ENCODE assay signal across 19 cellular contexts in the genomic region with DNA sequence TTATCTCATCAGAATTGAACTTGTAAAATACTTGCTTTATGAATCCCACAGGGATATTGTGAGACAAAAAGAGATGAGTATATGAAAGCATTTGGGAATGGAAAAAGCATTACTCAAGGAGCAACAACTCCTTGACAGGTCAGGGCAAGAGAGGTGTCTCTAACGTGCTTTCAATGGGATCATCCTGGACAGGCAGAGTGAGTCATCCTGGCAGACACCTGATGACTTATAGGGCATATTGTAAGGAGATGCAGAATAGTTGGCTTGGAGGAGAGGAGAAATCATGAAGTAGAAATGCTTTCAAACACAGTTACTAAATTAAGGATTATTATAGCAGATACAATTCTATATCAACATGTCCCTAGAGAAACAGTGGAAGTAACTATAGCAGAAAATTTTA.
DNase-seq lines count a peak whose midpoint lies in the region; ATAC-seq and TF ChIP-seq lines count a peak whose summit lies in the region.
"Had no signal": no experiment of that assay in that cellular context is flagged by ENCODE, and none has a peak within 500 bp of the region (broad histone marks: within the 10 kb centered on the region; RNA-seq: fewer than 3 reads in every experiment).

No MANE protein-coding gene starts in this region.

- H4K91ac ChIP-seq in IMR-90 (ENCODE audit: insufficient read depth, low read depth, low read length), result peak overlapping the region; percentile 43

- no peak overlapping the region for H3K56ac ChIP-seq in IMR-90 (ENCODE audit: extremely low read depth, insufficient read depth, low read length)

- CTCF ChIA-PET in IMR-90 (lab: Yijun Ruan, JAX), result no interaction called here

- H3K4me2 ChIP-seq in IMR-90 (ENCODE audit: low read depth, low read length), result no peak overlapping the region
- H3K4me2 ChIP-seq: PC-9 had no signal

- peaks cover 11% of the 10 kb centered on the region for H3K4me1 ChIP-seq in IMR-90 (ENCODE audit: control insufficient read depth, insufficient read depth, low read length)
- H3K4me1 ChIP-seq in testis, result no peaks in the 10 kb centered on the region

- POLR2A ChIA-PET in IMR-90 (lab: Charles Lee; ENCODE audit: unreplicated experiment), result no interaction called here

- ATAC-seq in IMR-90 (ENCODE audit: low read depth) (no peak), natural killer cell (no peak), GM21723 (IDR thresholded peaks at IDR 0.05; ENCODE audit: unreplicated experiment) (no peak)
- ATAC-seq: stimulated activated effector memory CD8-positive, alpha-beta T cell treated with anti-CD3 and anti-CD28 coated beads, Interleukin-12 subunit alpha, Interleukin-12 subunit beta, amount 100 ng/mL, for 72 hours had no signal

- H2AK9ac ChIP-seq in IMR-90 (replicated peaks; ENCODE audit: low read depth, low read length, poor library complexity), result no peak overlapping the region

- H3K4me3 Mint-ChIP-seq in neural crest cell, result no peak overlapping the region
- H3K4me3 Mint-ChIP-seq in natural killer cell, result no peak overlapping the region
- H3K4me3 Mint-ChIP-seq: CD8-positive, alpha-beta memory T cell; stimulated activated effector memory CD8-positive, alpha-beta T cell treated with anti-CD3 and anti-CD28 coated beads, Interleukin-12 subunit alpha, Interleukin-12 subunit beta, amount 100 ng/mL, for 72 hours had no signal

- peak overlapping the region; percentile 84 for H3K14ac ChIP-seq in IMR-90 (replicated peaks; ENCODE audit: low read depth, low read length)

- no peak overlapping the region for H3K9ac ChIP-seq in IMR-90 (ENCODE audit: low read depth, low read length)

- peak overlapping the region; percentile 83; the same call in 1 of the 2 replicates for H2BK20ac ChIP-seq in IMR-90 (ENCODE audit: low read depth, low read length)

- peak overlapping the region; percentile 47; the same call in 1 of the 2 replicates for H3K18ac ChIP-seq in IMR-90 (ENCODE audit: low read depth, low read length)

- H3K27me3 ChIP-seq in IMR-90 (ENCODE audit: control insufficient read depth, insufficient read depth, low read length), result no peaks in the 10 kb centered on the region
- H3K27me3 ChIP-seq in brain microvascular endothelial cell (replicated peaks), result no peaks in the 10 kb centered on the region
- no peaks in the 10 kb centered on the region for H3K27me3 ChIP-seq in testis
- H3K27me3 ChIP-seq: tibial artery had no signal

- H4K20me1 ChIP-seq in IMR-90 (ENCODE audit: insufficient read depth, low read length), result no peaks in the 10 kb centered on the region

- intact Hi-C loops in IMR-90 (cut with micrococcal nuclease) (loop anchor here (5.0 kb wide), 1 partner anchor 39 kb away; no protein-coding TSS in a partner anchor), testis (cut with DNase I; ENCODE audit: low total_unique reads) (no loop called here), natural killer cell (cut with micrococcal nuclease) (no loop called here)

- WGBS in IMR-90 (ENCODE audit: extremely low coverage in 2 of 2, insufficient read length in 1 of 2), 2 experiments, result 10% methylated on average over 1 of the region's 1 CpG; no CpG with 5 or more reads in 1 of the 2 experiments
- 71 to 100% methylated on average over 1 of the region's 1 CpG for WGBS in testis, 2 donors

- BruUV-seq in IMR-90 (replicated peaks; lab: Mats Ljungman, UMichigan), result no TSS peak

- H3K27me3 Mint-ChIP-seq in neural crest cell (ENCODE audit: low read depth) (no peaks in the 10 kb centered on the region), natural killer cell (ENCODE audit: low read depth in 2 of 2) (peaks cover 4 to 9% of the 10 kb centered on the region in 2 donors)

- peak overlapping the region; percentile 34 for H2AFZ ChIP-seq in IMR-90 (replicated peaks; ENCODE audit: low read length, poor library complexity)
- H2AFZ ChIP-seq: PC-9 had no signal

- peak overlapping the region; percentile 52 for H4K5ac ChIP-seq in IMR-90 (ENCODE audit: low read depth, low read length)

- peak; percentile 44 for DNase-seq in DMS53 (lab: John Stamatoyannopoulos, UW)
- peak; percentile 81 for DNase-seq in IMR-90
- DNase-seq in brain microvascular endothelial cell, result no peak
- DNase-seq in neural crest cell (ENCODE audit: low read depth, low spot score), result no peak
- no peak for DNase-seq in testis
- no peak for DNase-seq in natural killer cell
- DNase-seq in middle frontal gyrus (ENCODE audit: extremely low spot score, low spot score), result no peak
- DNase-seq: activated CD4-positive, alpha-beta T cell treated with anti-CD3 and anti-CD28 coated beads for 48 hours; activated effector memory CD4-positive, alpha-beta T cell treated with anti-CD3 and anti-CD28 coated beads, Interleukin-2, amount 50 U/mL, for 16 hours; CD8-positive, alpha-beta memory T cell; DMS79 treated with DMSO at 0.1 percent for 48 hours; effector memory CD4-positive, alpha-beta T cell; hippocampal formation; KG1; NCI-H69; PC-9; tibial artery had no signal

- H2BK15ac ChIP-seq in IMR-90 (ENCODE audit: low read depth, low read length), result peak overlapping the region; percentile 72; the same call in 2 of the 3 replicates

- no peak for TF ChIP-seq CTCF in IMR-90 (conservative IDR thresholded peaks at IDR 0.05; ENCODE audit: low read depth, low read length)
- no peak for TF ChIP-seq CTCF in brain microvascular endothelial cell (IDR thresholded peaks at IDR 0.05; ENCODE audit: low read depth, low read length, missing control alignments)
- TF ChIP-seq CTCF in neural crest cell (conservative IDR thresholded peaks at IDR 0.05), result no peak
- no peak for TF ChIP-seq CTCF in testis (IDR thresholded peaks at IDR 0.05)
- TF ChIP-seq CTCF in natural killer cell (IDR thresholded peaks at IDR 0.05), result no peak

- H3K9me3 Mint-ChIP-seq in neural crest cell (peaks cover 2% of the 10 kb centered on the region), natural killer cell (no peaks in the 10 kb centered on the region)
- H3K9me3 Mint-ChIP-seq: CD8-positive, alpha-beta memory T cell; stimulated activated effector memory CD8-positive, alpha-beta T cell treated with anti-CD3 and anti-CD28 coated beads, Interleukin-12 subunit alpha, Interleukin-12 subunit beta, amount 100 ng/mL, for 72 hours had no signal

- H3K36me3 Mint-ChIP-seq in neural crest cell (ENCODE audit: low read depth) (peaks cover 3% of the 10 kb centered on the region), natural killer cell (no peaks in the 10 kb centered on the region)
- H3K36me3 Mint-ChIP-seq: CD8-positive, alpha-beta memory T cell; stimulated activated effector memory CD8-positive, alpha-beta T cell treated with anti-CD3 and anti-CD28 coated beads, Interleukin-12 subunit alpha, Interleukin-12 subunit beta, amount 100 ng/mL, for 72 hours had no signal

- H3K27ac ChIP-seq in IMR-90 (ENCODE audit: insufficient read depth, low read length) (peak overlapping the region; percentile 67; the same call in 1 of the 2 replicates), brain microvascular endothelial cell (peak overlapping the region; percentile 85), testis (no peak overlapping the region)
- H3K27ac ChIP-seq: PC-9, tibial artery had no signal

- peak overlapping the region; percentile 95 for H2AK5ac ChIP-seq in IMR-90 (ENCODE audit: low read depth, low read length)

- no peaks in the 10 kb centered on the region for H3K36me3 ChIP-seq in IMR-90 (ENCODE audit: control insufficient read depth, insufficient read depth, low read length)
- no peaks in the 10 kb centered on the region for H3K36me3 ChIP-seq in brain microvascular endothelial cell (replicated peaks)
- no peaks in the 10 kb centered on the region for H3K36me3 ChIP-seq in testis (ENCODE audit: low read depth, missing control alignments)
- H3K36me3 ChIP-seq: tibial artery had no signal

- peak overlapping the region in 1 of 2 experiments; percentile 51; a peak in 2 of 4 replicates for H4K8ac ChIP-seq in IMR-90 (ENCODE audit: low read depth in 2 of 2, low read length in 2 of 2)

- no peaks in the 10 kb centered on the region for H3K79me1 ChIP-seq in IMR-90 (ENCODE audit: low read depth in 1 of 2, low read length in 2 of 2)

- H3K9me3 ChIP-seq in IMR-90 (ENCODE audit: control insufficient read depth, insufficient read depth, low read length), result no peaks in the 10 kb centered on the region
- no peaks in the 10 kb centered on the region for H3K9me3 ChIP-seq in testis
- H3K9me3 ChIP-seq: tibial artery had no signal

- peak overlapping the region; percentile 86 for H2BK5ac ChIP-seq in IMR-90 (ENCODE audit: low read depth, low read length, poor library complexity, severe bottlenecking)

- no peak for TF ChIP-seq POLR2A in IMR-90 (IDR thresholded peaks at IDR 0.05; ENCODE audit: low read depth, low read length)
- no peak for TF ChIP-seq POLR2A in testis (IDR thresholded peaks at IDR 0.05)

- H3K9me1 ChIP-seq in IMR-90 (ENCODE audit: insufficient read depth, low read length), result peaks cover 3% of the 10 kb centered on the region

- dilution Hi-C loops in IMR-90 (cut with HindIII; ENCODE audit: low sequenced_read_pairs, unreplicated experiment), result no loop called here

- no peak overlapping the region for H3K4me3 ChIP-seq in IMR-90 (ENCODE audit: insufficient read depth, low read depth, low read length)
- no peak overlapping the region for H3K4me3 ChIP-seq in brain microvascular endothelial cell (ENCODE audit: low read depth, low read length)
- H3K4me3 ChIP-seq in testis, result no peak overlapping the region
- H3K4me3 ChIP-seq: PC-9, tibial artery had no signal

- H3K27ac Mint-ChIP-seq in neural crest cell (ENCODE audit: unreplicated experiment) (peak overlapping the region; percentile 60), natural killer cell (no peak overlapping the region)
- H3K27ac Mint-ChIP-seq: CD8-positive, alpha-beta memory T cell; stimulated activated effector memory CD8-positive, alpha-beta T cell treated with anti-CD3 and anti-CD28 coated beads, Interleukin-12 subunit alpha, Interleukin-12 subunit beta, amount 100 ng/mL, for 72 hours had no signal

- in situ Hi-C loops in IMR-90 (cut with MboI; ENCODE audit: low sequenced_read_pairs) (no loop called here), brain microvascular endothelial cell (cut with HindIII; ENCODE audit: low pct_ligation_motif_present, low sequenced_read_pairs) (no loop called here)

- H3K23ac ChIP-seq in IMR-90 (ENCODE audit: low read depth, low read length), result peak overlapping the region; percentile 64; the same call in 1 of the 2 replicates

- peak overlapping the region; percentile 84; the same call in 1 of the 2 replicates for H3K4ac ChIP-seq in IMR-90 (ENCODE audit: low read depth, low read length)

- H2BK120ac ChIP-seq in IMR-90 (ENCODE audit: low read depth, low read length), result peak overlapping the region; percentile 77

- H3K4me1 Mint-ChIP-seq in neural crest cell (no peaks in the 10 kb centered on the region), natural killer cell (no peaks in the 10 kb centered on the region)
- H3K4me1 Mint-ChIP-seq: CD8-positive, alpha-beta memory T cell; stimulated activated effector memory CD8-positive, alpha-beta T cell treated with anti-CD3 and anti-CD28 coated beads, Interleukin-12 subunit alpha, Interleukin-12 subunit beta, amount 100 ng/mL, for 72 hours had no signal

- TF ChIP-seq RAD21 in IMR-90 (IDR thresholded peaks at IDR 0.05; ENCODE audit: low read length), result no peak

TF ChIP-seq in IMR-90, 13 proteins besides CTCF, POLR2A, EP300 and RAD21:
- TF ChIP-seq FOS (IDR thresholded peaks at IDR 0.05; ENCODE audit: low read depth, low read length) (peak; percentile 56; the same call in 1 of the 2 replicates), BHLHE40 (IDR thresholded peaks at IDR 0.05; ENCODE audit: low read depth, low read length) (peak; percentile 48), CHD1 (IDR thresholded peaks at IDR 0.05; ENCODE audit: low read depth, low read length) (no peak)

Comparison
In these comparisons a context has a peak if more than half of its experiments do, and no peak if none do; other contexts are left out.
1. DNase-seq: peak in DMS53 (single experiment) and IMR-90 (single experiment); none in brain microvascular endothelial cell (single experiment), neural crest cell (single experiment), testis (single experiment), natural killer cell (single experiment) and middle frontal gyrus (single experiment).
2. H3K27ac ChIP-seq: peak in IMR-90 (single experiment) and brain microvascular endothelial cell (single experiment); none in testis (0 of 2).